ENCODE assay signal across 6 cellular contexts in genomic region chrX:129247642-129248041, GRCh38.
"Had no signal": no experiment of that assay in that cellular context is flagged by ENCODE, and none has a peak within 500 bp of the region (broad histone marks: within the 10 kb centered on the region; RNA-seq: fewer than 3 reads in every experiment).

No MANE protein-coding gene starts in this region.

- ATAC-seq: HCT116 had no signal

- H3K9ac ChIP-seq: GM23248 had no signal

- H3K36me3 ChIP-seq: HAP-1 had no signal

- H3K27ac ChIP-seq: GM23248 had no signal

- H3K4me1 ChIP-seq: HAP-1 had no signal

- DNase-seq: GM23248, GOT3, H7, IMR-90 had no signal

- H3K9me3 ChIP-seq: HAP-1 had no signal

- H3K4me3 ChIP-seq: GM23248, HAP-1 had no signal
